Comparison of ENCODE assay signal across 9 cellular contexts in genomic region chr16:25838724-25839186, GRCh38.
DNase-seq lines count a peak whose midpoint lies in the region; ATAC-seq and TF ChIP-seq lines count a peak whose summit lies in the region.
"Had no signal": no experiment of that assay in that cellular context is flagged by ENCODE, and none has a peak within 500 bp of the region (broad histone marks: within the 10 kb centered on the region; RNA-seq: fewer than 3 reads in every experiment).

No MANE protein-coding gene starts in this region.

- ATAC-seq in RWPE2 (ENCODE audit: low read depth) (no peak), HG03159 (IDR thresholded peaks at IDR 0.05; ENCODE audit: unreplicated experiment) (no peak)

- no peaks in the 10 kb centered on the region for H3K4me1 ChIP-seq in RWPE2 (ENCODE audit: insufficient read depth, poor library complexity, severe bottlenecking)

- no peak overlapping the region for H3K27ac Mint-ChIP-seq in MCF 10A (ENCODE audit: low read depth, unreplicated experiment)

- no peaks in the 10 kb centered on the region for H3K9me3 Mint-ChIP-seq in MCF 10A (ENCODE audit: unreplicated experiment)
- H3K9me3 Mint-ChIP-seq: central memory CD8-positive, alpha-beta T cell had no signal

- H3K27me3 Mint-ChIP-seq in MCF 10A (ENCODE audit: insufficient read depth, unreplicated experiment) = no peaks in the 10 kb centered on the region

- TF ChIP-seq CTCF in RWPE2 (IDR thresholded peaks at IDR 0.05; ENCODE audit: poor library complexity, severe bottlenecking) (peak; percentile 73), MCF 10A (IDR thresholded peaks at IDR 0.05; ENCODE audit: unreplicated experiment) (peak; percentile 76)

- no peak overlapping the region for H3K4me3 Mint-ChIP-seq in MCF 10A (ENCODE audit: unreplicated experiment)
- H3K4me3 Mint-ChIP-seq: central memory CD8-positive, alpha-beta T cell had no signal

- H3K4me3 ChIP-seq in RWPE2 (ENCODE audit: severe bottlenecking) = no peak overlapping the region

- H3K27ac ChIP-seq in RWPE2 (ENCODE audit: poor library complexity, severe bottlenecking) = no peak overlapping the region

- POLR2A ChIA-PET in MCF 10A (lab: Yijun Ruan, JAX) = no interaction called here

- no TSS peak for BruUV-seq in MCF 10A (replicated peaks; lab: Mats Ljungman, UMichigan)

- no peaks in the 10 kb centered on the region for H3K27me3 ChIP-seq in RWPE2 (ENCODE audit: insufficient read depth, poor library complexity, severe bottlenecking)

- H3K4me1 Mint-ChIP-seq in MCF 10A (ENCODE audit: insufficient read depth, unreplicated experiment) = no peaks in the 10 kb centered on the region
- H3K4me1 Mint-ChIP-seq: central memory CD8-positive, alpha-beta T cell had no signal

- intact Hi-C loops in MCF 10A (cut with micrococcal nuclease) = loop anchor here (1.0 kb wide), 1 partner anchor 1271 kb away; no protein-coding TSS in a partner anchor

- H3K9me3 ChIP-seq in RWPE2 (ENCODE audit: severe bottlenecking) = no peaks in the 10 kb centered on the region

- H3K36me3 ChIP-seq in RWPE2 (ENCODE audit: low read depth) = no peaks in the 10 kb centered on the region

- CTCF ChIA-PET in MCF 10A (lab: Yijun Ruan, JAX) = interaction anchor here (0.6 to 1.7 kb wide), 11 partner anchors 9 to 1271 kb away, joined by 3 to 11 read pairs (median 4); no protein-coding TSS in a partner anchor

- H3K36me3 Mint-ChIP-seq in MCF 10A (ENCODE audit: insufficient read depth, unreplicated experiment) = peaks cover 6% of the 10 kb centered on the region

- DNase-seq in activated naive CD4-positive, alpha-beta T cell treated with Interleukin-2 at 50 U/mL for 16 hours = peak; percentile 7
- no peak for DNase-seq in activated naive CD4-positive, alpha-beta T cell (lab: John Stamatoyannopoulos, UW)
- DNase-seq in MV-4-11 (lab: John Stamatoyannopoulos, UW) (peak; percentile 47), RWPE2 (ENCODE audit: low spot score) (no peak), MCF 10A (ENCODE audit: unreplicated experiment) (peak; percentile 33), islet precursor cell (peak; percentile 61)
- DNase-seq in stimulated activated CD8-positive, alpha-beta memory T cell treated with anti-CD3 and anti-CD28 coated beads, Interleukin-15, amount 100 ng/mL, for 1 hour (ENCODE audit: low read depth) = peak; percentile 1

Comparison
In these comparisons a context has a peak if more than half of its experiments do, and no peak if none do; other contexts are left out.
1. DNase-seq: peak in activated naive CD4-positive, alpha-beta T cell treated with Interleukin-2 at 50 U/mL for 16 hours (single experiment), MV-4-11 (single experiment), MCF 10A (single experiment), islet precursor cell (single experiment) and stimulated activated CD8-positive, alpha-beta memory T cell treated with anti-CD3 and anti-CD28 coated beads, Interleukin-15, amount 100 ng/mL, for 1 hour (single experiment); none in activated naive CD4-positive, alpha-beta T cell (0 of 4) and RWPE2 (single experiment).